ENCODE assay signal across 8 cellular contexts in the genomic region with DNA sequence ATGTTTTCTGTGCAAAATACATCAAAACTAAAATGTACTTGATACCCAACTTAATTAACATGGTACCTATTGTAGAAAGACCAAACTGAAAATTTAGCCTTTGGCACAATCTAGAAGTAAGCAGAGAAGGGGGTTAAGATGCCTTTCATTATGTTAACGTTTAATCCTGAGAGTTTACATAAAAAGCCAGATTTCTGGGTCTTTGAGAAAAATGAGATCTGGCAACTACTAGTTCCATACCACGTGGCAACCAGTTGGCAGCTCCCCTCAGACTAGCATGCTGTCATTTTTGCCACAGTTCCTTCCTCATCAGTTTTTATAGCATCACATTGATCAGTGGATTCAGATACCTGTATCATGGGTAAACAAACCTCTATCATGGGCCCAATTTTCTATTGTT. TPM values are rescaled to one million over a fixed set of nuclear protein-coding genes. Genes with fewer than 3 reads are reported as not detected.
DNase-seq lines count a peak whose midpoint lies in the region; ATAC-seq and TF ChIP-seq lines count a peak whose summit lies in the region.

No MANE protein-coding gene starts in this region.

- peak overlapping the region; percentile 96 for H3K4me3 Mint-ChIP-seq in mesothelial cell of epicardium

- H3K4me1 Mint-ChIP-seq in mesothelial cell of epicardium = peaks cover 30% of the 10 kb centered on the region

- in situ Hi-C loops in astrocyte of the spinal cord (cut with HindIII; ENCODE audit: low sequenced_read_pairs) = no loop called here

- no peaks in the 10 kb centered on the region for H3K27me3 Mint-ChIP-seq in mesothelial cell of epicardium (ENCODE audit: low read depth)

- H3K27ac Mint-ChIP-seq in mesothelial cell of epicardium = peak overlapping the region; percentile 99

- peaks cover 13% of the 10 kb centered on the region for H3K36me3 Mint-ChIP-seq in mesothelial cell of epicardium

- H3K4me3 ChIP-seq in LNCaP clone FGC (ENCODE audit: low read depth, low read length) = peak overlapping the region; percentile 80
- H3K4me3 ChIP-seq in astrocyte of the spinal cord (ENCODE audit: low read depth, low read length) = peak overlapping the region; percentile 86

- peaks cover 8% of the 10 kb centered on the region for H3K9me3 Mint-ChIP-seq in mesothelial cell of epicardium

- DNase-seq in EL (peak; percentile 27), LNCaP clone FGC (ENCODE audit: low read depth) (no peak), astrocyte of the spinal cord (ENCODE audit: low read depth, low spot score) (peak; percentile 7), mesothelial cell of epicardium (ENCODE audit: low spot score in 2 of 2, unreplicated experiment in 2 of 2) (no peak), epidermal melanocyte (ENCODE audit: insufficient read length, low spot score) (no peak), ecto neural progenitor cell (ENCODE audit: low spot score) (no peak), globus pallidus (ENCODE audit: low spot score) (no peak)

- no peak for ATAC-seq in HG03025 (IDR thresholded peaks at IDR 0.05; ENCODE audit: low FRiP score, unreplicated experiment)

- TF ChIP-seq CTCF in LNCaP clone FGC (IDR thresholded peaks at IDR 0.05; ENCODE audit: control insufficient read depth, extremely low read depth, insufficient read depth) (no peak), astrocyte of the spinal cord (IDR thresholded peaks at IDR 0.05; ENCODE audit: low read depth, low read length) (no peak), mesothelial cell of epicardium (IDR thresholded peaks at IDR 0.05; ENCODE audit: unreplicated experiment) (no peak)

RNA-seq across cellular contexts. Expression of a gene that starts 1.5 kb away (rescaled TPM):
- total RNA-seq in mesothelial cell of epicardium = 103 to 107 TPM (median 104 TPM) in 3 replicates

RNA-seq across cellular contexts. Expression of a gene that starts 1.8 kb away (rescaled TPM):
- total RNA-seq in mesothelial cell of epicardium = 27.1 to 29.7 TPM (median 29.0 TPM) in 3 replicates

RNA-seq across cellular contexts. Expression of a gene that starts 44.3 kb away (rescaled TPM):
- 8.9 to 10.4 TPM (median 10.3 TPM) in 3 replicates for total RNA-seq in mesothelial cell of epicardium

Comparison
In these comparisons a context has a peak if more than half of its experiments do, and no peak if none do; other contexts are left out.
1. DNase-seq: peak in EL (single experiment) and astrocyte of the spinal cord (single experiment); none in LNCaP clone FGC (single experiment), mesothelial cell of epicardium (0 of 2), epidermal melanocyte (single experiment), ecto neural progenitor cell (single experiment) and globus pallidus (single experiment).